ENCODE assay signal across 2 cellular contexts in genomic region chr15:82911458-82911857, GRCh38.
TF ChIP-seq lines count a peak whose summit lies in the region.

No MANE protein-coding gene starts in this region.

TF ChIP-seq in HepG2, 621 proteins besides CTCF, POLR2A, EP300 and RAD21:
- TF ChIP-seq ZSCAN22 (CRISPR knock-in tag; IDR thresholded peaks at IDR 0.05) = no peak
- TF ChIP-seq, protein P1, sequence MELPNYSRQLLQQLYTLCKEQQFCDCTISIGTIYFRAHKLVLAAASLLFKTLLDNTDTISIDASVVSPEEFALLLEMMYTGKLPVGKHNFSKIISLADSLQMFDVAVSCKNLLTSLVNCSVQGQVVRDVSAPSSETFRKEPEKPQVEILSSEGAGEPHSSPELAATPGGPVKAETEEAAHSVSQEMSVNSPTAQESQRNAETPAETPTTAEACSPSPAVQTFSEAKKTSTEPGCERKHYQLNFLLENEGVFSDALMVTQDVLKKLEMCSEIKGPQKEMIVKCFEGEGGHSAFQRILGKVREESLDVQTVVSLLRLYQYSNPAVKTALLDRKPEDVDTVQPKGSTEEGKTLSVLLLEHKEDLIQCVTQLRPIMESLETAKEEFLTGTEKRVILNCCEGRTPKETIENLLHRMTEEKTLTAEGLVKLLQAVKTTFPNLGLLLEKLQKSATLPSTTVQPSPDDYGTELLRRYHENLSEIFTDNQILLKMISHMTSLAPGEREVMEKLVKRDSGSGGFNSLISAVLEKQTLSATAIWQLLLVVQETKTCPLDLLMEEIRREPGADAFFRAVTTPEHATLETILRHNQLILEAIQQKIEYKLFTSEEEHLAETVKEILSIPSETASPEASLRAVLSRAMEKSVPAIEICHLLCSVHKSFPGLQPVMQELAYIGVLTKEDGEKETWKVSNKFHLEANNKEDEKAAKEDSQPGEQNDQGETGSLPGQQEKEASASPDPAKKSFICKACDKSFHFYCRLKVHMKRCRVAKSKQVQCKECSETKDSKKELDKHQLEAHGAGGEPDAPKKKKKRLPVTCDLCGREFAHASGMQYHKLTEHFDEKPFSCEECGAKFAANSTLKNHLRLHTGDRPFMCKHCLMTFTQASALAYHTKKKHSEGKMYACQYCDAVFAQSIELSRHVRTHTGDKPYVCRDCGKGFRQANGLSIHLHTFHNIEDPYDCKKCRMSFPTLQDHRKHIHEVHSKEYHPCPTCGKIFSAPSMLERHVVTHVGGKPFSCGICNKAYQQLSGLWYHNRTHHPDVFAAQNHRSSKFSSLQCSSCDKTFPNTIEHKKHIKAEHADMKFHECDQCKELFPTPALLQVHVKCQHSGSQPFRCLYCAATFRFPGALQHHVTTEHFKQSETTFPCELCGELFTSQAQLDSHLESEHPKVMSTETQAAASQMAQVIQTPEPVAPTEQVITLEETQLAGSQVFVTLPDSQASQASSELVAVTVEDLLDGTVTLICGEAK (IDR thresholded peaks at IDR 0.05) = peak; percentile 35; the same call in 1 of the 2 replicates
- TF ChIP-seq, protein P1 (CRISPR knock-in tag; IDR thresholded peaks at IDR 0.05) = peak; percentile 43

TF ChIP-seq in GM12878, 131 proteins besides CTCF, POLR2A, EP300 and RAD21:
- no peak for TF ChIP-seq TBL1XR1 (IDR thresholded peaks at IDR 0.05; ENCODE audit: low read depth, low read length)
- TF ChIP-seq, protein P1 (IDR thresholded peaks at IDR 0.05; ENCODE audit: borderline replicate concordance) = peak; percentile 60
- TF ChIP-seq, protein P2, sequence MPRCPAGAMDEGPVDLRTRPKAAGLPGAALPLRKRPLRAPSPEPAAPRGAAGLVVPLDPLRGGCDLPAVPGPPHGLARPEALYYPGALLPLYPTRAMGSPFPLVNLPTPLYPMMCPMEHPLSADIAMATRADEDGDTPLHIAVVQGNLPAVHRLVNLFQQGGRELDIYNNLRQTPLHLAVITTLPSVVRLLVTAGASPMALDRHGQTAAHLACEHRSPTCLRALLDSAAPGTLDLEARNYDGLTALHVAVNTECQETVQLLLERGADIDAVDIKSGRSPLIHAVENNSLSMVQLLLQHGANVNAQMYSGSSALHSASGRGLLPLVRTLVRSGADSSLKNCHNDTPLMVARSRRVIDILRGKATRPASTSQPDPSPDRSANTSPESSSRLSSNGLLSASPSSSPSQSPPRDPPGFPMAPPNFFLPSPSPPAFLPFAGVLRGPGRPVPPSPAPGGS (IDR thresholded peaks at IDR 0.05; ENCODE audit: borderline replicate concordance, insufficient read depth, low read depth, low read length, poor library complexity, severe bottlenecking) = no peak
- TF ChIP-seq KLF5 (IDR thresholded peaks at IDR 0.05; ENCODE audit: partially characterized antibody) = no peak
